Comparison of ENCODE assay signal across 27 cellular contexts in the genomic region with DNA sequence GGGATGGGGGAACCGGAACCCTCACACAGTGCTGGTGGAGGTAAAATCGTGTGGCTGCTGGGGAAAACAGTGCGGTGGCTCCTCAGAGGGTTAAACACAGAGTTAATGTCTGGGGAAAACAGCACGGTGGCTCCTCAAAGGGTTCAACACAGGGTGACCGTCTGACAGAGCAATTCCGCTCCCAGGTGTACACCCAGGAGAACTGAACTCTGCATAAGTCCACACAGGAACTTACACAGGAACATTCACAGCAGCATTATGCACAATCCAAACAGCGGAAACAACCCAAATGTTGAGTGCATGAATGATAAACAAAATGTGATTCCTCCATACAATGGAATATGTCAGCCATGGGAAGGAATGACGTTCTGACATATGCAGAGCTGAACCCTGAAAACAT.
"Had no signal": no experiment of that assay in that cellular context is flagged by ENCODE, and none has a peak within 500 bp of the region (broad histone marks: within the 10 kb centered on the region; RNA-seq: fewer than 3 reads in every experiment).

No MANE protein-coding gene starts in this region.

- H3K27me3 ChIP-seq: neural progenitor cell, neutrophil, pancreas, right lobe of liver, sigmoid colon, stomach, thyroid gland, tibial nerve, upper lobe of left lung, vagina had no signal

- H3K27ac ChIP-seq: neural progenitor cell, neutrophil, pancreas, psoas muscle, right lobe of liver, sigmoid colon, stomach, thoracic aorta, thyroid gland, tibial nerve, upper lobe of left lung, vagina had no signal

- H2AFZ ChIP-seq: neural progenitor cell had no signal

- H3K9me3 Mint-ChIP-seq: naive B cell; natural killer cell; nephron; neural progenitor cell; stimulated activated effector memory CD8-positive, alpha-beta T cell treated with anti-CD3 and anti-CD28 coated beads, Interleukin-12 subunit alpha, Interleukin-12 subunit beta, amount 100 ng/mL, for 72 hours; stimulated activated naive B cell treated with anti-CD40 and anti-IgM and Interleukin-4, amounts not matched to agents 10 μg/mL and 1 μg/mL and 100 μg/mL, for 72 hours; stimulated activated naive CD8-positive, alpha-beta T cell treated with anti-CD3 and anti-CD28 coated beads, Interleukin-15, Interleukin-2, amounts not matched to agents 100 ng/mL and 50 ng/mL, for 24 hours had no signal

- DNase-seq: naive B cell; natural killer cell; nucleus accumbens; pancreas; psoas muscle; right cardiac atrium; sigmoid colon; small intestine; stimulated activated CD4-positive, alpha-beta T cell treated with anti-CD3 and anti-CD28 coated beads, Interleukin-15, amount 100 ng/mL, for 24 hours; stimulated activated CD4-positive, alpha-beta T cell treated with anti-CD3 and anti-CD28 coated beads, Interleukin-2, amount 100 ng/mL, for 24 hours; stimulated activated CD4-positive, alpha-beta T cell treated with anti-CD3 and anti-CD28 coated beads, Interleukin-2, amount 100 ng/mL, for 48 hours; stimulated activated CD4-positive, alpha-beta T cell treated with anti-CD3 and anti-CD28 coated beads, Interleukin-4, amount 100 ng/mL, for 24 hours; stimulated activated naive B cell treated with anti-CD40 and anti-IgM and Interleukin-4, amounts not matched to agents 10 μg/mL and 1 μg/mL and 100 μg/mL, for 72 hours; stimulated activated naive CD4-positive, alpha-beta T cell treated with Interleukin-2 at 50 U/mL for 16 hours; stomach; thyroid gland; trophoblast cell; upper lobe of left lung had no signal

- H3K9ac ChIP-seq: neural progenitor cell had no signal

- H3K36me3 ChIP-seq: neural progenitor cell, right lobe of liver, thoracic aorta had no signal

- H3K4me1 ChIP-seq: neural progenitor cell, pancreas, psoas muscle, right lobe of liver, sigmoid colon, stomach, thyroid gland, tibial nerve, upper lobe of left lung, vagina had no signal

- H3K4me3 ChIP-seq: neural progenitor cell, pancreas, psoas muscle, right lobe of liver, sigmoid colon, stomach, thoracic aorta, thyroid gland, tibial nerve, upper lobe of left lung, vagina had no signal

- ATAC-seq: natural killer cell; pancreas; psoas muscle; right cardiac atrium; right lobe of liver; stimulated activated effector memory CD8-positive, alpha-beta T cell treated with anti-CD3 and anti-CD28 coated beads, Interleukin-12 subunit alpha, Interleukin-12 subunit beta, amount 100 ng/mL, for 72 hours; stimulated activated naive B cell treated with anti-CD40 and anti-IgM and Interleukin-4, amounts not matched to agents 10 μg/mL and 1 μg/mL and 100 μg/mL, for 72 hours had no signal

- H3K27me3 Mint-ChIP-seq: naive B cell; stimulated activated naive B cell treated with anti-CD40 and anti-IgM and Interleukin-4, amounts not matched to agents 10 μg/mL and 1 μg/mL and 100 μg/mL, for 72 hours; stimulated activated naive CD8-positive, alpha-beta T cell treated with anti-CD3 and anti-CD28 coated beads, Interleukin-15, Interleukin-2, amounts not matched to agents 100 ng/mL and 50 ng/mL, for 24 hours had no signal

- H3K4me2 ChIP-seq: neural progenitor cell had no signal

- H3K4me3 Mint-ChIP-seq: naive B cell; natural killer cell; nephron; neural progenitor cell; stimulated activated effector memory CD8-positive, alpha-beta T cell treated with anti-CD3 and anti-CD28 coated beads, Interleukin-12 subunit alpha, Interleukin-12 subunit beta, amount 100 ng/mL, for 72 hours; stimulated activated naive B cell treated with anti-CD40 and anti-IgM and Interleukin-4, amounts not matched to agents 10 μg/mL and 1 μg/mL and 100 μg/mL, for 72 hours; stimulated activated naive CD8-positive, alpha-beta T cell treated with anti-CD3 and anti-CD28 coated beads, Interleukin-15, Interleukin-2, amounts not matched to agents 100 ng/mL and 50 ng/mL, for 24 hours had no signal

- H3K27ac Mint-ChIP-seq: naive B cell; natural killer cell; nephron; neural progenitor cell; stimulated activated effector memory CD8-positive, alpha-beta T cell treated with anti-CD3 and anti-CD28 coated beads, Interleukin-12 subunit alpha, Interleukin-12 subunit beta, amount 100 ng/mL, for 72 hours; stimulated activated naive B cell treated with anti-CD40 and anti-IgM and Interleukin-4, amounts not matched to agents 10 μg/mL and 1 μg/mL and 100 μg/mL, for 72 hours; stimulated activated naive CD8-positive, alpha-beta T cell treated with anti-CD3 and anti-CD28 coated beads, Interleukin-15, Interleukin-2, amounts not matched to agents 100 ng/mL and 50 ng/mL, for 24 hours had no signal

- H3K9me3 ChIP-seq: neutrophil, pancreas, psoas muscle, right lobe of liver, sigmoid colon, stomach, thoracic aorta, thyroid gland, tibial nerve, upper lobe of left lung, vagina had no signal

- H3K4me1 Mint-ChIP-seq: naive B cell; natural killer cell; nephron; neural progenitor cell; stimulated activated effector memory CD8-positive, alpha-beta T cell treated with anti-CD3 and anti-CD28 coated beads, Interleukin-12 subunit alpha, Interleukin-12 subunit beta, amount 100 ng/mL, for 72 hours; stimulated activated naive B cell treated with anti-CD40 and anti-IgM and Interleukin-4, amounts not matched to agents 10 μg/mL and 1 μg/mL and 100 μg/mL, for 72 hours had no signal

- H3K36me3 Mint-ChIP-seq: natural killer cell had no signal
